12 cellular contexts compared by ENCODE assay signal in genomic region chr15:30065025-30065801, GRCh38. TPM values are rescaled to one million over a fixed set of nuclear protein-coding genes. Genes with fewer than 3 reads are reported as not detected.
DNase-seq lines count a peak whose midpoint lies in the region; ATAC-seq, FAIRE-seq and TF ChIP-seq lines count a peak whose summit lies in the region.
"Had no signal": no experiment of that assay in that cellular context is flagged by ENCODE, and none has a peak within 500 bp of the region (broad histone marks: within the 10 kb centered on the region; RNA-seq: fewer than 3 reads in every experiment).

No MANE protein-coding gene starts in this region.

- H3K4me3 ChIP-seq in left ventricle myocardium inferior: no peak overlapping the region
- H3K4me3 ChIP-seq in body of pancreas: no peak overlapping the region
- no peak overlapping the region for H3K4me3 ChIP-seq in vagina

- H3K9me3 ChIP-seq in left ventricle myocardium inferior (replicated peaks): no peaks in the 10 kb centered on the region
- H3K9me3 ChIP-seq in body of pancreas: no peaks in the 10 kb centered on the region
- no peaks in the 10 kb centered on the region for H3K9me3 ChIP-seq in vagina
- H3K9me3 ChIP-seq: BE2C had no signal

- H3K27ac ChIP-seq in left ventricle myocardium inferior (replicated peaks): no peak overlapping the region
- peak overlapping the region in 2 of 4 donors; percentile 45 to 65 for H3K27ac ChIP-seq in body of pancreas
- H3K27ac ChIP-seq in layer of hippocampus (ENCODE audit: low read depth, low read length): peak overlapping the region; percentile 83
- peak overlapping the region; percentile 45 for H3K27ac ChIP-seq in vagina

- no peaks in the 10 kb centered on the region for H3K4me1 ChIP-seq in left ventricle myocardium inferior
- H3K4me1 ChIP-seq in body of pancreas: peaks cover 18% of the 10 kb centered on the region
- H3K4me1 ChIP-seq in vagina: no peaks in the 10 kb centered on the region
- H3K4me1 ChIP-seq: BE2C had no signal

- H3K36me3 ChIP-seq in left ventricle myocardium inferior: no peaks in the 10 kb centered on the region
- H3K36me3 ChIP-seq in body of pancreas (replicated peaks in 1 of 2; ENCODE audit: insufficient read depth in 1 of 2, low read depth in 2 of 2): no peaks in the 10 kb centered on the region
- no peaks in the 10 kb centered on the region for H3K36me3 ChIP-seq in vagina
- H3K36me3 ChIP-seq: BE2C had no signal

- no peak for FAIRE-seq in GM19239 (lab: Jason Lieb, UNC)

- TF ChIP-seq POLR2A in body of pancreas (IDR thresholded peaks at IDR 0.05): no peak
- no peak for TF ChIP-seq POLR2A in vagina (IDR thresholded peaks at IDR 0.05)

- TF ChIP-seq CTCF in left ventricle myocardium inferior (IDR thresholded peaks at IDR 0.05; ENCODE audit: borderline replicate concordance) (no peak), body of pancreas (IDR thresholded peaks at IDR 0.05) (no peak), vagina (IDR thresholded peaks at IDR 0.05) (no peak)

- DNase-seq in left cardiac atrium (no peak), left ventricle myocardium inferior (no peak), body of pancreas (no peak), vagina (ENCODE audit: extremely low spot score in 2 of 2) (no peak), dermis blood vessel endothelial cell (no peak), GM19239 (ENCODE audit: insufficient read length, low spot score) (no peak)
- DNase-seq in activated naive CD4-positive, alpha-beta T cell (lab: John Stamatoyannopoulos, UW): no peak
- DNase-seq: BE2C, NCI-H524 treated with DMSO at 0.1 percent for 48 hours had no signal

- intact Hi-C loops in left cardiac atrium (cut with DNase I) (no loop called here), left ventricle myocardium inferior (cut with micrococcal nuclease) (loop anchor here (10.0 kb wide), 1 partner anchor 400 kb away; no protein-coding TSS in a partner anchor), body of pancreas (cut with DNase I) (no loop called here), vagina (cut with DNase I) (no loop called here)

- WGBS in body of pancreas, 2 donors: 58 to 75% methylated on average over 12 of the region's 12 CpGs

- H3K27me3 ChIP-seq in left ventricle myocardium inferior (ENCODE audit: low read depth) (no peaks in the 10 kb centered on the region), body of pancreas (no peaks in the 10 kb centered on the region), layer of hippocampus (ENCODE audit: control insufficient read depth, insufficient read depth, low read length) (no peaks in the 10 kb centered on the region), vagina (no peaks in the 10 kb centered on the region)
- H3K27me3 ChIP-seq: BE2C had no signal

- ATAC-seq in left cardiac atrium: peak; percentile 67 to 76
- peak; percentile 74 for ATAC-seq in body of pancreas

RNA-seq across cellular contexts. Expression of gene GOLGA8J, which starts 17.5 kb away (rescaled TPM):
- total RNA-seq in left cardiac atrium (under 1 TPM in 1 of 2 donors, not detected in 1; 0.15 TPM), left ventricle myocardium inferior (0.41 TPM), body of pancreas (not detected), vagina (not detected), dermis blood vessel endothelial cell (0.17 TPM in 1 of 2 replicates, not detected in the other)
- total RNA-seq: activated T-helper 2 cell treated with anti-CD3 and anti-CD28 coated beads, Interferon-gamma antibody, Interleukin-2, Interleukin-4, amounts not matched to agents 10 μg/mL and 5 μg/mL and 100 μg/mL, durations not matched to agents 14 hours and 24 hours and 36 hours; skeletal muscle tissue had no signal
